20 cellular contexts compared by ENCODE assay signal in genomic region chr14:43306053-43306452, GRCh38.
DNase-seq lines count a peak whose midpoint lies in the region; ATAC-seq, FAIRE-seq and TF ChIP-seq lines count a peak whose summit lies in the region.
"Had no signal": no experiment of that assay in that cellular context is flagged by ENCODE, and none has a peak within 500 bp of the region (broad histone marks: within the 10 kb centered on the region; RNA-seq: fewer than 3 reads in every experiment).

No MANE protein-coding gene starts in this region.

- H3K9me3 ChIP-seq in HepG2 (ENCODE audit: low read length) (peaks cover 94% of the 10 kb centered on the region), right lobe of liver (no peaks in the 10 kb centered on the region), Karpas-422 (ENCODE audit: low read length) (no peaks in the 10 kb centered on the region), SK-N-MC (ENCODE audit: low read depth, low read length) (no peaks in the 10 kb centered on the region), osteoblast (ENCODE audit: low read depth, low read length) (peaks cover 3% of the 10 kb centered on the region)
- H3K9me3 ChIP-seq: BLaER1 treated with 17β-estradiol and CSF1 and Interleukin-3, amounts not matched to agents 10 nM and 100 nM; Caco-2 had no signal

- no peak for TF ChIP-seq CTCF in HepG2 (CRISPR knock-in tag; IDR thresholded peaks at IDR 0.05)
- no peak for TF ChIP-seq CTCF in right lobe of liver (IDR thresholded peaks at IDR 0.05)
- no peak for TF ChIP-seq CTCF in osteoblast (IDR thresholded peaks at IDR 0.05; ENCODE audit: extremely low read depth, low read depth, low read length)

- CTCF ChIA-PET in HepG2 (lab: Yijun Ruan, JAX; ENCODE audit: low intra/inter-chr PET ratio, low total read pairs): no interaction called here

- no peak overlapping the region for H3K9ac ChIP-seq in HepG2 (ENCODE audit: insufficient read depth, low read depth, low read length)
- no peak overlapping the region for H3K9ac ChIP-seq in Karpas-422 (ENCODE audit: low read length)
- H3K9ac ChIP-seq in SK-N-MC (ENCODE audit: insufficient read length): no peak overlapping the region
- H3K9ac ChIP-seq: BLaER1 treated with 17β-estradiol and CSF1 and Interleukin-3, amounts not matched to agents 10 nM and 100 nM had no signal

- H3K27ac ChIP-seq in HepG2 (ENCODE audit: extremely low read length, insufficient read depth, low read length) (no peak overlapping the region), right lobe of liver (no peak overlapping the region), Karpas-422 (ENCODE audit: low read length) (no peak overlapping the region), SK-N-MC (peak overlapping the region; percentile 53; the same call in 1 of the 2 replicates), osteoblast (ENCODE audit: low read depth, low read length) (no peak overlapping the region)
- H3K27ac ChIP-seq: BLaER1 treated with 17β-estradiol and CSF1 and Interleukin-3, amounts not matched to agents 10 nM and 100 nM; C4-2B had no signal

- H3K9me2 ChIP-seq in Karpas-422 (replicated peaks; ENCODE audit: insufficient read depth, low read length): no peaks in the 10 kb centered on the region

- H3K4me2 ChIP-seq in HepG2 (ENCODE audit: low read depth, low read length) (no peak overlapping the region), Karpas-422 (ENCODE audit: low read depth, low read length, poor library complexity, severe bottlenecking) (no peak overlapping the region), osteoblast (ENCODE audit: insufficient read depth, low read length) (no peak overlapping the region)
- H3K4me2 ChIP-seq: BLaER1 treated with 17β-estradiol and CSF1 and Interleukin-3, amounts not matched to agents 10 nM and 100 nM had no signal

- ATAC-seq in HepG2 (no peak), right lobe of liver (no peak)
- ATAC-seq: CD8-positive, alpha-beta T cell had no signal

- H3K79me2 ChIP-seq in HepG2 (ENCODE audit: insufficient read depth, low read length): no peaks in the 10 kb centered on the region
- H3K79me2 ChIP-seq in Karpas-422 (ENCODE audit: low read length): no peaks in the 10 kb centered on the region
- no peaks in the 10 kb centered on the region for H3K79me2 ChIP-seq in osteoblast (ENCODE audit: insufficient read depth, low read length)

- DNase-seq in HepG2 (ENCODE audit: low spot score) (no peak), right lobe of liver (no peak), Karpas-422 (no peak), SK-N-MC (ENCODE audit: low read depth, low spot score) (peak; percentile 26), osteoblast (ENCODE audit: insufficient read length, low spot score, missing footprints) (no peak), OCI-M1 (lab: John Stamatoyannopoulos, UW) (no peak)
- DNase-seq: 8988T; AML-193; Caco-2; Calu3; CD4-positive, alpha-beta T cell; CD8-positive, alpha-beta T cell; DMS79 treated with DMSO at 0.1 percent for 48 hours; GF-D8 had no signal

- POLR2A ChIA-PET in HepG2 (lab: Yijun Ruan, JAX): no interaction called here

- no peak for FAIRE-seq in HepG2 (lab: Jason Lieb, UNC)
- FAIRE-seq: A204.1, G401.6, GM12891, GM19239 had no signal

- no TSS peak for BruUV-seq in HepG2 (replicated peaks; lab: Mats Ljungman, UMichigan)

- H3K36me3 ChIP-seq in HepG2 (replicated peaks in 1 of 2; ENCODE audit: control insufficient read depth in 1 of 2, insufficient read depth in 2 of 2, low read length in 2 of 2): no peaks in the 10 kb centered on the region
- no peaks in the 10 kb centered on the region for H3K36me3 ChIP-seq in right lobe of liver
- no peaks in the 10 kb centered on the region for H3K36me3 ChIP-seq in Karpas-422 (ENCODE audit: insufficient read depth, low read length)
- no peaks in the 10 kb centered on the region for H3K36me3 ChIP-seq in SK-N-MC (ENCODE audit: insufficient read depth, low read length)
- no peaks in the 10 kb centered on the region for H3K36me3 ChIP-seq in osteoblast (ENCODE audit: insufficient read depth, low read length)
- H3K36me3 ChIP-seq: BLaER1 treated with 17β-estradiol and CSF1 and Interleukin-3, amounts not matched to agents 10 nM and 100 nM had no signal

- 2% methylated on average over 2 of the region's 2 CpGs for WGBS in HepG2 (ENCODE audit: low lambda C conversion rate)
- 81% methylated on average over 2 of the region's 2 CpGs for WGBS in right lobe of liver (ENCODE audit: insufficient coverage, low coverage, low lambda C conversion rate, missing lambda C conversion rate)

- H4K20me1 ChIP-seq in HepG2 (ENCODE audit: insufficient read depth, low read length) (no peaks in the 10 kb centered on the region), Karpas-422 (ENCODE audit: insufficient read depth, low read depth, low read length) (no peaks in the 10 kb centered on the region), osteoblast (ENCODE audit: insufficient read depth, low read length) (no peaks in the 10 kb centered on the region)
- H4K20me1 ChIP-seq: BLaER1 treated with 17β-estradiol and CSF1 and Interleukin-3, amounts not matched to agents 10 nM and 100 nM had no signal

- H3K27me3 ChIP-seq in HepG2 (ENCODE audit: control insufficient read depth in 1 of 2, insufficient read depth in 2 of 2, low read length in 2 of 2) (no peaks in the 10 kb centered on the region), right lobe of liver (no peaks in the 10 kb centered on the region), Karpas-422 (ENCODE audit: low read length) (no peaks in the 10 kb centered on the region), osteoblast (ENCODE audit: insufficient read depth, low read length) (no peaks in the 10 kb centered on the region)
- H3K27me3 ChIP-seq: BLaER1 treated with 17β-estradiol and CSF1 and Interleukin-3, amounts not matched to agents 10 nM and 100 nM had no signal

- no peaks in the 10 kb centered on the region for H3K4me1 ChIP-seq in HepG2 (ENCODE audit: insufficient read depth, low read length)
- H3K4me1 ChIP-seq in right lobe of liver: no peaks in the 10 kb centered on the region
- H3K4me1 ChIP-seq in Karpas-422 (ENCODE audit: low read length): no peaks in the 10 kb centered on the region
- no peaks in the 10 kb centered on the region for H3K4me1 ChIP-seq in osteoblast (ENCODE audit: insufficient read depth, low read length)
- H3K4me1 ChIP-seq: BLaER1 treated with 17β-estradiol and CSF1 and Interleukin-3, amounts not matched to agents 10 nM and 100 nM; Caco-2 had no signal

- TF ChIP-seq EP300 in HepG2 (IDR thresholded peaks at IDR 0.05; ENCODE audit: low read depth in 2 of 2, low read length in 2 of 2): no peak
- TF ChIP-seq EP300 in HepG2 (CRISPR knock-in tag; IDR thresholded peaks at IDR 0.05; ENCODE audit: borderline replicate concordance): no peak

- no peak overlapping the region for H3K4me3 ChIP-seq in HepG2 (replicated peaks in 1 of 3; ENCODE audit: insufficient read depth in 1 of 3, low read depth in 2 of 3, low read length in 3 of 3)
- H3K4me3 ChIP-seq in right lobe of liver: no peak overlapping the region
- no peak overlapping the region for H3K4me3 ChIP-seq in Karpas-422 (ENCODE audit: low read length)
- H3K4me3 ChIP-seq in SK-N-MC: peak overlapping the region; percentile 29; the same call in 1 of the 2 replicates
- no peak overlapping the region for H3K4me3 ChIP-seq in osteoblast (ENCODE audit: insufficient read depth, low read length)
- H3K4me3 ChIP-seq: BLaER1 treated with 17β-estradiol and CSF1 and Interleukin-3, amounts not matched to agents 10 nM and 100 nM had no signal

- H2AFZ ChIP-seq in HepG2 (ENCODE audit: low read length) (no peak overlapping the region), Karpas-422 (ENCODE audit: low read length) (peak overlapping the region; percentile 65), osteoblast (ENCODE audit: low read length) (no peak overlapping the region)

- no peak for TF ChIP-seq RAD21 in HepG2 (CRISPR knock-in tag; IDR thresholded peaks at IDR 0.05)

- intact Hi-C loops in HepG2 (cut with micrococcal nuclease; ENCODE audit: unreplicated experiment) (no loop called here), right lobe of liver (cut with DNase I) (no loop called here)

- in situ Hi-C loops in HepG2 (cut with HindIII; ENCODE audit: extremely low pct_ligation_motif_present, low pct_unique_long_range_greater_than_20kb): no loop called here

- TF ChIP-seq POLR2A in HepG2 (IDR thresholded peaks at IDR 0.05; ENCODE audit: insufficient read depth in 1 of 2, low read depth in 2 of 2, low read length in 2 of 2) (no peak), right lobe of liver (IDR thresholded peaks at IDR 0.05) (no peak)

TF ChIP-seq in HepG2, 621 proteins besides CTCF, POLR2A, EP300 and RAD21:
- peak; percentile 53; the same call in 1 of the 2 replicates for TF ChIP-seq MAFF (IDR thresholded peaks at IDR 0.05; ENCODE audit: low read depth, low read length)
- no peak for TF ChIP-seq NFKB2 (CRISPR knock-in tag; IDR thresholded peaks at IDR 0.05; ENCODE audit: borderline replicate concordance)
- TF ChIP-seq CREB1 (IDR thresholded peaks at IDR 0.05): 0 out of 2 replicates have a peak, but pooled peaks have one; percentile 26
- no peak for TF ChIP-seq CREB1 (CRISPR knock-in tag; IDR thresholded peaks at IDR 0.05)
- TF ChIP-seq MAFK (conservative IDR thresholded peaks at IDR 0.05 in 1 of 2, IDR thresholded peaks at IDR 0.05 in 1 of 2; ENCODE audit: low read length in 2 of 2): peak; percentile 47 to 67; a peak in 3 of 4 replicates
